Comparison of ENCODE assay signal across 15 cellular contexts in genomic region chr7:157771-158251, GRCh38. TPM values are rescaled to one million over a fixed set of nuclear protein-coding genes. Genes with fewer than 3 reads are reported as not detected.
A peak's percentile ranks its signal among the peaks of the same experiment; 100 is the strongest.
DNase-seq lines count a peak whose midpoint lies in the region; ATAC-seq and TF ChIP-seq lines count a peak whose summit lies in the region.
"Had no signal": no experiment of that assay in that cellular context is flagged by ENCODE, and none has a peak within 500 bp of the region (broad histone marks: within the 10 kb centered on the region; RNA-seq: fewer than 3 reads in every experiment).

No MANE protein-coding gene starts in this region.

- ATAC-seq in left ventricle myocardium superior (no peak), body of pancreas (peak; percentile 58), HG03457 (IDR thresholded peaks at IDR 0.05; ENCODE audit: unreplicated experiment) (no peak), HG02852 (IDR thresholded peaks at IDR 0.05; ENCODE audit: unreplicated experiment) (no peak)
- ATAC-seq: K562 had no signal

- no peak overlapping the region for H2BK120ac ChIP-seq in neuronal stem cell (ENCODE audit: low read depth, low read length)
- no peak overlapping the region for H2BK120ac ChIP-seq in trophoblast cell (ENCODE audit: insufficient read depth, low read length, poor library complexity)

- H2BK15ac ChIP-seq in neuronal stem cell (ENCODE audit: low read length) = peak overlapping the region; percentile 26

- H3K36me3 ChIP-seq in right atrium auricular region = no peaks in the 10 kb centered on the region
- no peaks in the 10 kb centered on the region for H3K36me3 ChIP-seq in body of pancreas (replicated peaks in 1 of 2; ENCODE audit: insufficient read depth in 1 of 2, low read depth in 2 of 2)
- H3K36me3 ChIP-seq in neuronal stem cell (replicated peaks in 1 of 2; ENCODE audit: control insufficient read depth in 2 of 2, insufficient read depth in 2 of 2, low read length in 2 of 2) = no peaks in the 10 kb centered on the region
- H3K36me3 ChIP-seq in trophoblast cell (ENCODE audit: control insufficient read depth in 1 of 2, insufficient read depth in 2 of 2, low read length in 2 of 2) = no peaks in the 10 kb centered on the region
- H3K36me3 ChIP-seq in adrenal gland (replicated peaks in 1 of 2) = no peaks in the 10 kb centered on the region

- no peak overlapping the region for H4K12ac ChIP-seq in trophoblast cell (ENCODE audit: low read depth, low read length)

- H3K9me3 ChIP-seq in right atrium auricular region (no peaks in the 10 kb centered on the region), body of pancreas (no peaks in the 10 kb centered on the region), neuronal stem cell (replicated peaks in 1 of 2; ENCODE audit: control insufficient read depth in 2 of 2, insufficient read depth in 1 of 2, low read depth in 1 of 2, low read length in 2 of 2) (no peaks in the 10 kb centered on the region), trophoblast cell (ENCODE audit: insufficient read depth, low read depth, low read length) (no peaks in the 10 kb centered on the region), adrenal gland (replicated peaks in 1 of 3) (no peaks in the 10 kb centered on the region)

- H4K8ac ChIP-seq in neuronal stem cell (ENCODE audit: low read depth, low read length) (no peak overlapping the region), trophoblast cell (ENCODE audit: low read depth, low read length) (no peak overlapping the region)

- H3K14ac ChIP-seq in neuronal stem cell (ENCODE audit: low read length) (no peak overlapping the region), trophoblast cell (ENCODE audit: low read length) (no peak overlapping the region)

- TF ChIP-seq CTCF in right atrium auricular region (IDR thresholded peaks at IDR 0.05) (no peak), body of pancreas (IDR thresholded peaks at IDR 0.05) (no peak), adrenal gland (IDR thresholded peaks at IDR 0.05) (no peak)

- peak overlapping the region; percentile 63 for H2AK5ac ChIP-seq in neuronal stem cell (ENCODE audit: low read depth, low read length)
- no peak overlapping the region for H2AK5ac ChIP-seq in trophoblast cell (ENCODE audit: low read length)

- peak overlapping the region; percentile 44 for H3K23ac ChIP-seq in neuronal stem cell (ENCODE audit: low read depth, low read length, poor library complexity)
- no peak overlapping the region for H3K23ac ChIP-seq in trophoblast cell (ENCODE audit: low read length)

- H2AFZ ChIP-seq in neuronal stem cell (ENCODE audit: low read length) = no peak overlapping the region
- H2AFZ ChIP-seq in trophoblast cell (ENCODE audit: insufficient read depth, low read length, poor library complexity) = no peak overlapping the region
- H2AFZ ChIP-seq: PC-9 had no signal

- DNase-seq in left ventricle myocardium superior = peak; percentile 33
- DNase-seq in right atrium auricular region (ENCODE audit: low spot score) = no peak
- DNase-seq in body of pancreas = peak in 2 of 4 donors; percentile 4 to 41
- no peak for DNase-seq in neuronal stem cell (ENCODE audit: low spot score)
- DNase-seq in trophoblast cell = no peak
- no peak for DNase-seq in adrenal gland
- DNase-seq: EL, NCI-H1930, NCI-H82, PC-9 had no signal

- H2BK5ac ChIP-seq in neuronal stem cell (ENCODE audit: low read length) (peak overlapping the region; percentile 76), trophoblast cell (ENCODE audit: low read depth, low read length, poor library complexity) (no peak overlapping the region)

- TF ChIP-seq POLR2A in body of pancreas (IDR thresholded peaks at IDR 0.05) (no peak), adrenal gland (IDR thresholded peaks at IDR 0.05) (no peak)

- intact Hi-C loops in left ventricle myocardium superior (cut with micrococcal nuclease) = no loop called here
- intact Hi-C loops in body of pancreas (cut with DNase I) = no loop called here
- intact Hi-C loops in adrenal gland (cut with DNase I) = no loop called here

- no peaks in the 10 kb centered on the region for H3K27me3 ChIP-seq in right atrium auricular region
- no peaks in the 10 kb centered on the region for H3K27me3 ChIP-seq in body of pancreas
- peaks cover 0 to 23% (median 0%) of the 10 kb centered on the region in 3 experiments for H3K27me3 ChIP-seq in neuronal stem cell (ENCODE audit: control insufficient read depth in 3 of 3, insufficient read depth in 3 of 3, low read depth in 1 of 3, low read length in 3 of 3)
- no peaks in the 10 kb centered on the region for H3K27me3 ChIP-seq in trophoblast cell (ENCODE audit: insufficient read depth, low read length)
- H3K27me3 ChIP-seq in adrenal gland = no peaks in the 10 kb centered on the region

- H3K9ac ChIP-seq in neuronal stem cell (ENCODE audit: low read depth, low read length, poor library complexity) (no peak overlapping the region), trophoblast cell (ENCODE audit: low read length) (no peak overlapping the region)

- no peak overlapping the region for H4K91ac ChIP-seq in neuronal stem cell (ENCODE audit: low read depth, low read length, poor library complexity)
- no peak overlapping the region for H4K91ac ChIP-seq in trophoblast cell (ENCODE audit: low read depth, low read length)

- H3K18ac ChIP-seq in neuronal stem cell (ENCODE audit: low read length) = no peak overlapping the region
- H3K18ac ChIP-seq in trophoblast cell (ENCODE audit: low read length) = no peak overlapping the region

- H3K4me3 ChIP-seq in right atrium auricular region (no peak overlapping the region), body of pancreas (no peak overlapping the region), neuronal stem cell (ENCODE audit: low read length in 2 of 2) (no peak overlapping the region), trophoblast cell (ENCODE audit: low read depth, low read length) (no peak overlapping the region), adrenal gland (no peak overlapping the region)
- H3K4me3 ChIP-seq: K562, PC-9 had no signal

- H3K4me1 ChIP-seq in right atrium auricular region (peaks cover 0 to 31% of the 10 kb centered on the region in 2 donors), body of pancreas (peaks cover 10% of the 10 kb centered on the region), neuronal stem cell (ENCODE audit: control insufficient read depth in 2 of 2, insufficient read depth in 1 of 2, low read depth in 1 of 2, low read length in 2 of 2) (peaks cover 0 to 7% of the 10 kb centered on the region in 2 donors), trophoblast cell (ENCODE audit: control insufficient read depth in 1 of 2, insufficient read depth in 2 of 2, low read length in 2 of 2) (no peaks in the 10 kb centered on the region), adrenal gland (replicated peaks in 1 of 2) (peaks cover 8 to 11% of the 10 kb centered on the region in 2 donors)

- H3K4ac ChIP-seq in neuronal stem cell (ENCODE audit: low read length) = no peak overlapping the region
- H3K4ac ChIP-seq in trophoblast cell (ENCODE audit: low read depth, low read length) = no peak overlapping the region

- no peak overlapping the region for H3K27ac ChIP-seq in right atrium auricular region
- no peak overlapping the region for H3K27ac ChIP-seq in body of pancreas
- H3K27ac ChIP-seq in neuronal stem cell (replicated peaks; ENCODE audit: low read length) = no peak overlapping the region
- H3K27ac ChIP-seq in trophoblast cell (ENCODE audit: low read depth, low read length) = no peak overlapping the region
- H3K27ac ChIP-seq in adrenal gland = no peak overlapping the region
- H3K27ac ChIP-seq: C4-2B, PC-9 had no signal

- no peaks in the 10 kb centered on the region for H3K79me1 ChIP-seq in neuronal stem cell (ENCODE audit: low read depth, low read length)
- H3K79me1 ChIP-seq in trophoblast cell (ENCODE audit: low read length) = no peaks in the 10 kb centered on the region

- 64 to 89% methylated on average over 7 to 14 of the region's 14 CpGs for WGBS in body of pancreas, 2 donors
- no CpG with 5 or more reads among the region's 14 CpGs for WGBS in neuronal stem cell (ENCODE audit: extremely low coverage in 2 of 2, insufficient read length in 2 of 2, insufficient replicate concordance in 1 of 2), 2 donors
- no CpG with 5 or more reads among the region's 14 CpGs for WGBS in trophoblast cell (ENCODE audit: extremely low coverage, insufficient coverage, insufficient read length)
- WGBS in adrenal gland, 4 donors = 61 to 94% (median 69%) methylated on average over 6 to 14 of the region's 14 CpGs; no CpG with 5 or more reads in 1 of the 4 donors

- H3K4me2 ChIP-seq in neuronal stem cell (ENCODE audit: insufficient read depth, low read length, poor library complexity, severe bottlenecking) = no peak overlapping the region
- no peak overlapping the region for H3K4me2 ChIP-seq in trophoblast cell (ENCODE audit: low read length)
- H3K4me2 ChIP-seq: PC-9 had no signal

- H2BK12ac ChIP-seq in neuronal stem cell (ENCODE audit: low read length) (no peak overlapping the region), trophoblast cell (ENCODE audit: low read length) (no peak overlapping the region)

- H3K79me2 ChIP-seq in trophoblast cell (ENCODE audit: control insufficient read depth, insufficient read depth, low read length, poor library complexity) = no peaks in the 10 kb centered on the region

RNA-seq across cellular contexts. Expression of gene FAM20C, which starts 34.6 kb away (rescaled TPM):
- total RNA-seq in left ventricle myocardium superior = 23.8 TPM
- 10 to 100 TPM; 13.7 to 19.9 TPM for total RNA-seq in right atrium auricular region
- 10 to 100 TPM; 12.7 to 26.0 TPM for total RNA-seq in body of pancreas
- 7.3 TPM for polyA plus RNA-seq in neuronal stem cell (2013, experiment 1 of 2)
- polyA plus RNA-seq in neuronal stem cell (2013, experiment 2 of 2) = 7.3 TPM
- 0.24 and 0.33 TPM in 2 replicates for polyA plus RNA-seq in trophoblast cell (2013)
- 10 to 100 TPM; 21.4 to 57.9 (median 38.8) TPM for total RNA-seq in adrenal gland
- 10 to 100 TPM in 2 of 3 donors, 1 to 10 TPM in 1; 7.5 to 31.0 (median 24.0) TPM for polyA plus RNA-seq in adrenal gland
- total RNA-seq: SK-MEL-5 had no signal
- polyA plus RNA-seq: K562 had no signal
